ENCODE assay signal across 17 cellular contexts in genomic region chr7:35699906-35700305, GRCh38. TPM values are rescaled to one million over a fixed set of nuclear protein-coding genes. Genes with fewer than 3 reads are reported as not detected.
A peak's percentile ranks its signal among the peaks of the same experiment; 100 is the strongest.
DNase-seq lines count a peak whose midpoint lies in the region; ATAC-seq and TF ChIP-seq lines count a peak whose summit lies in the region.
"Had no signal": no experiment of that assay in that cellular context is flagged by ENCODE, and none has a peak within 500 bp of the region (broad histone marks: within the 10 kb centered on the region; RNA-seq: fewer than 3 reads in every experiment).

No MANE protein-coding gene starts in this region.

- ATAC-seq in stimulated activated naive CD8-positive, alpha-beta T cell treated with anti-CD3 and anti-CD28 coated beads, Interleukin-15, Interleukin-2, amounts not matched to agents 100 U/mL and 50 U/mL, for 24 hours: no peak
- ATAC-seq: K562, Panc1 had no signal

- DNase-seq in NCI-H524 (lab: John Stamatoyannopoulos, UW): peak; percentile 43 to 56
- no peak for DNase-seq in NCI-H524 treated with DMSO at 0.1 percent for 48 hours (lab: John Stamatoyannopoulos, UW)
- DNase-seq in stimulated activated naive CD8-positive, alpha-beta T cell treated with anti-CD3 and anti-CD28 coated beads, Interleukin-15, Interleukin-2, amounts not matched to agents 100 U/mL and 50 U/mL, for 24 hours: no peak
- no peak for DNase-seq in SHP77 (lab: John Stamatoyannopoulos, UW)
- DNase-seq in GM03348 (ENCODE audit: low spot score): no peak
- no peak for DNase-seq in adrenal gland
- DNase-seq: 8988T; CD4-positive, CD25-positive, alpha-beta regulatory T cell; NCI-H1417 treated with DMSO at 0.1 percent for 48 hours; NCI-H187 treated with DMSO at 0.1 percent for 48 hours; NCI-H69 had no signal

- intact Hi-C loops in adrenal gland (cut with DNase I): no loop called here

- peak overlapping the region; percentile 21 for H3K4me3 Mint-ChIP-seq in stimulated activated naive CD8-positive, alpha-beta T cell treated with anti-CD3 and anti-CD28 coated beads, Interleukin-15, Interleukin-2, amounts not matched to agents 100 ng/mL and 50 ng/mL, for 24 hours
- H3K4me3 Mint-ChIP-seq in activated naive CD8-positive, alpha-beta T cell: no peak overlapping the region
- H3K4me3 Mint-ChIP-seq: B cell; CD4-positive, CD25-positive, alpha-beta regulatory T cell had no signal

- no peak overlapping the region for H3K4me3 ChIP-seq in adrenal gland
- H3K4me3 ChIP-seq: K562, SJSA1 had no signal

- peak overlapping the region; percentile 46 for H3K27ac Mint-ChIP-seq in stimulated activated naive CD8-positive, alpha-beta T cell treated with anti-CD3 and anti-CD28 coated beads, Interleukin-15, Interleukin-2, amounts not matched to agents 100 ng/mL and 50 ng/mL, for 24 hours
- peak overlapping the region; percentile 55 for H3K27ac Mint-ChIP-seq in activated naive CD8-positive, alpha-beta T cell
- H3K27ac Mint-ChIP-seq: B cell; CD4-positive, CD25-positive, alpha-beta regulatory T cell had no signal

- TF ChIP-seq CTCF in adrenal gland (IDR thresholded peaks at IDR 0.05): no peak

- no peak overlapping the region for H3K27ac ChIP-seq in adrenal gland
- H3K27ac ChIP-seq: SJSA1 had no signal

- no peaks in the 10 kb centered on the region for H3K9me3 Mint-ChIP-seq in stimulated activated naive CD8-positive, alpha-beta T cell treated with anti-CD3 and anti-CD28 coated beads, Interleukin-15, Interleukin-2, amounts not matched to agents 100 ng/mL and 50 ng/mL, for 24 hours
- H3K9me3 Mint-ChIP-seq in activated naive CD8-positive, alpha-beta T cell (ENCODE audit: low read depth): no peaks in the 10 kb centered on the region
- H3K9me3 Mint-ChIP-seq: CD4-positive, CD25-positive, alpha-beta regulatory T cell had no signal

- H3K36me3 ChIP-seq in adrenal gland (replicated peaks in 1 of 2): no peaks in the 10 kb centered on the region
- H3K36me3 ChIP-seq: SJSA1 had no signal

- peaks cover 14% of the 10 kb centered on the region for H3K36me3 Mint-ChIP-seq in stimulated activated naive CD8-positive, alpha-beta T cell treated with anti-CD3 and anti-CD28 coated beads, Interleukin-15, Interleukin-2, amounts not matched to agents 100 ng/mL and 50 ng/mL, for 24 hours (ENCODE audit: low read depth)
- H3K36me3 Mint-ChIP-seq in activated naive CD8-positive, alpha-beta T cell: peaks cover 15% of the 10 kb centered on the region
- H3K36me3 Mint-ChIP-seq: CD4-positive, CD25-positive, alpha-beta regulatory T cell had no signal

- no peaks in the 10 kb centered on the region for H3K9me3 ChIP-seq in adrenal gland (replicated peaks in 1 of 3)
- H3K9me3 ChIP-seq: SJSA1 had no signal

- H3K4me1 ChIP-seq in adrenal gland (replicated peaks in 1 of 2): peaks cover 7 to 8% of the 10 kb centered on the region in 2 donors

- WGBS in adrenal gland, 4 donors: 89 to 91% (median 90%) methylated on average over 2 of the region's 2 CpGs

- no peaks in the 10 kb centered on the region for H3K27me3 ChIP-seq in adrenal gland
- H3K27me3 ChIP-seq: SJSA1 had no signal

- peaks cover 50% of the 10 kb centered on the region for H3K4me1 Mint-ChIP-seq in stimulated activated naive CD8-positive, alpha-beta T cell treated with anti-CD3 and anti-CD28 coated beads, Interleukin-15, Interleukin-2, amounts not matched to agents 100 ng/mL and 50 ng/mL, for 24 hours (ENCODE audit: low read depth)
- peaks cover 31% of the 10 kb centered on the region for H3K4me1 Mint-ChIP-seq in activated naive CD8-positive, alpha-beta T cell (ENCODE audit: low read depth)

- no peak for TF ChIP-seq POLR2A in adrenal gland (IDR thresholded peaks at IDR 0.05)

- no peaks in the 10 kb centered on the region for H3K27me3 Mint-ChIP-seq in stimulated activated naive CD8-positive, alpha-beta T cell treated with anti-CD3 and anti-CD28 coated beads, Interleukin-15, Interleukin-2, amounts not matched to agents 100 ng/mL and 50 ng/mL, for 24 hours
- no peaks in the 10 kb centered on the region for H3K27me3 Mint-ChIP-seq in activated naive CD8-positive, alpha-beta T cell
- H3K27me3 Mint-ChIP-seq: B cell; CD4-positive, CD25-positive, alpha-beta regulatory T cell had no signal

RNA-seq across cellular contexts. Expression of gene HERPUD2, which starts 5.0 kb away (rescaled TPM):
- total RNA-seq in adrenal gland: 10 to 100 TPM; 10.8 to 37.4 (median 20.1) TPM
- 10 to 100 TPM in 2 of 3 donors, 1 to 10 TPM in 1; 7.8 to 24.7 (median 15.9) TPM for polyA plus RNA-seq in adrenal gland

Comparison
In these comparisons a context has a peak if more than half of its experiments do, and no peak if none do; other contexts are left out.
1. DNase-seq: peak in NCI-H524 (2 of 2); none in NCI-H524 treated with DMSO at 0.1 percent for 48 hours (single experiment), stimulated activated naive CD8-positive, alpha-beta T cell treated with anti-CD3 and anti-CD28 coated beads, Interleukin-15, Interleukin-2, amounts not matched to agents 100 U/mL and 50 U/mL, for 24 hours (single experiment), SHP77 (0 of 2), GM03348 (single experiment) and adrenal gland (0 of 7).